22 cellular contexts compared by ENCODE assay signal in the genomic region with DNA sequence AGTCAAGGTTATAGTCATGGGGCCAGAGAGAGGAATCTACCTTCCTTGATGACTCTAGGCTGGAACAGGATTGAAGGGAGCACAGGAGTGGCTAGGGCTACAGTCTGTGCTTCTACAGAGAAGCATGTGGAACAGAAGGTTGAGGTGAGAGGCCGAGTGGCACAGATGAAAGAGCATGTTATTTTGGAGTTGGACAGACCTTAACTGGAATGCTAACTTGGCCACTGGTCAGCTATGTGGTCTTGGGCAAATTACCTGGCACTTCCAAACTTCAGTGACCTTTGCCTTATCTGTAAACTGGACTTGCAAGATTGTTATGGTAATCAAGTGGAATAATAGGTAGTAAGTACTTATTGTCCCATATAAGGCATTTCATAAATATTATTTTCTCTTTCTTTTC.
A peak's percentile ranks its signal among the peaks of the same experiment; 100 is the strongest.
DNase-seq lines count a peak whose midpoint lies in the region; ATAC-seq and TF ChIP-seq lines count a peak whose summit lies in the region.
"Had no signal": no experiment of that assay in that cellular context is flagged by ENCODE, and none has a peak within 500 bp of the region (broad histone marks: within the 10 kb centered on the region; RNA-seq: fewer than 3 reads in every experiment).

No MANE protein-coding gene starts in this region.

- H3K9me3 ChIP-seq in H9 (ENCODE audit: control insufficient read depth, low read depth, low read length) (no peaks in the 10 kb centered on the region), PC-3 (ENCODE audit: low read length) (no peaks in the 10 kb centered on the region), liver (ENCODE audit: control insufficient read depth in 4 of 4, low read length in 3 of 4) (no peaks in the 10 kb centered on the region)
- H3K9me3 ChIP-seq: A549, BE2C, HAP-1 had no signal

- H2BK5ac ChIP-seq in H9 (ENCODE audit: insufficient read length, low read length), result no peak overlapping the region

- no peak overlapping the region for H3K4me3 Mint-ChIP-seq in H9

- CTCF ChIA-PET in PC-3 (lab: Charles Lee), result no interaction called here

- H2AK5ac ChIP-seq in H9 (ENCODE audit: insufficient read length, low read length), result no peak overlapping the region

- H3K23ac ChIP-seq in H9 (ENCODE audit: insufficient read length, low read depth, low read length), result no peak overlapping the region

- no peak overlapping the region for H3T11ph ChIP-seq in H9 (ENCODE audit: low read length)

- POLR2A ChIA-PET in PC-3 (lab: Charles Lee; ENCODE audit: unreplicated experiment), result no interaction called here

- H3K4me1 ChIP-seq in H9 (ENCODE audit: insufficient read depth, low read length) (no peaks in the 10 kb centered on the region; the same call in 1 of the 2 replicates), PC-3 (ENCODE audit: insufficient read depth, low read length) (no peaks in the 10 kb centered on the region; the same call in 1 of the 2 replicates), liver (ENCODE audit: control insufficient read depth in 4 of 4, insufficient read depth in 4 of 4, low read length in 3 of 4) (peaks cover 2 to 5% (median 5%) of the 10 kb centered on the region in 4 donors)
- H3K4me1 ChIP-seq: A549, BE2C, HAP-1 had no signal

- no peaks in the 10 kb centered on the region for H3K23me2 ChIP-seq in H9 (ENCODE audit: insufficient read length, low read depth, low read length, poor library complexity, severe bottlenecking)

- H3K27me3 ChIP-seq in H9 (ENCODE audit: insufficient read depth, low read length) (no peaks in the 10 kb centered on the region), PC-3 (ENCODE audit: low read length) (no peaks in the 10 kb centered on the region), liver (ENCODE audit: control insufficient read depth in 4 of 4, insufficient read depth in 4 of 4, low read length in 3 of 4) (no peaks in the 10 kb centered on the region)
- H3K27me3 ChIP-seq: BE2C had no signal

- no peak overlapping the region for H2BK15ac ChIP-seq in H9 (ENCODE audit: low read depth, low read length)

- H3K4ac ChIP-seq in H9 (ENCODE audit: low read depth, low read length), result no peak overlapping the region

- H2AFZ ChIP-seq in H9 (ENCODE audit: low read length) (no peak overlapping the region), PC-3 (ENCODE audit: low read length) (no peak overlapping the region)
- H2AFZ ChIP-seq: GM23248 had no signal

- H4K20me1 ChIP-seq in H9 (ENCODE audit: control insufficient read depth, insufficient read depth, insufficient read length) (no peaks in the 10 kb centered on the region), PC-3 (ENCODE audit: low read length) (no peaks in the 10 kb centered on the region)

- ATAC-seq in PC-3 (no peak), sciatic nerve (peak; percentile 60), GM19463 (IDR thresholded peaks at IDR 0.05; ENCODE audit: unreplicated experiment) (no peak)
- ATAC-seq: A549 had no signal

- H3K27ac ChIP-seq in H9 (ENCODE audit: insufficient read length, low read depth, low read length), result no peak overlapping the region
- no peak overlapping the region for H3K27ac ChIP-seq in PC-3 (ENCODE audit: low read length)
- H3K27ac ChIP-seq in liver (ENCODE audit: low read depth in 1 of 2, low read length in 2 of 2), result no peak overlapping the region
- H3K27ac ChIP-seq: A549, GM23248, SK-N-MC had no signal

- H2BK120ac ChIP-seq in H9 (ENCODE audit: low read depth, low read length, poor library complexity, severe bottlenecking), result no peak overlapping the region

- H3K9me2 ChIP-seq in PC-3 (replicated peaks; ENCODE audit: low read length), result no peaks in the 10 kb centered on the region

- H3K56ac ChIP-seq in H9 (ENCODE audit: insufficient read length, low read depth, low read length), result peak overlapping the region; percentile 62

- TF ChIP-seq CTCF in H9 (conservative IDR thresholded peaks at IDR 0.05), result no peak
- TF ChIP-seq CTCF in PC-3 (conservative IDR thresholded peaks at IDR 0.05; ENCODE audit: low read depth, low read length), result no peak
- no peak for TF ChIP-seq CTCF in liver (IDR thresholded peaks at IDR 0.05; ENCODE audit: low read depth, low read length, missing input control)

- no peak overlapping the region for H3K4me3 ChIP-seq in PC-3 (ENCODE audit: low read length)
- H3K4me3 ChIP-seq in liver (ENCODE audit: low read depth in 1 of 3, low read length in 3 of 3), result no peak overlapping the region
- H3K4me3 ChIP-seq: A549, GM23248, HAP-1, SK-N-MC had no signal

- H4K5ac ChIP-seq in H9 (ENCODE audit: insufficient read length, low read depth, low read length), result no peak overlapping the region

- H3K36me3 ChIP-seq in PC-3 (ENCODE audit: low read depth, low read length) (no peaks in the 10 kb centered on the region), liver (ENCODE audit: control insufficient read depth in 4 of 4, insufficient read depth in 3 of 4, low read depth in 1 of 4, low read length in 3 of 4) (no peaks in the 10 kb centered on the region)
- H3K36me3 ChIP-seq: BE2C, HAP-1 had no signal

- no peaks in the 10 kb centered on the region for H3F3A ChIP-seq in PC-3 (ENCODE audit: low read length, unreplicated experiment)

- intact Hi-C loops in PC-3 (cut with micrococcal nuclease), result loop anchor here (1.0 kb wide), 1 partner anchor 98 kb away; no protein-coding TSS in a partner anchor
- intact Hi-C loops in sciatic nerve (cut with DNase I), result no loop called here
- intact Hi-C loops in posterior cingulate gyrus (cut with DNase I), result no loop called here

- peaks cover 2 to 7% of the 10 kb centered on the region in 2 experiments; a peak in 3 of 4 replicates for H3K4me1 Mint-ChIP-seq in H9

- no peak for DNase-seq in H9
- peak; percentile 2 for DNase-seq in PC-3
- no peak for DNase-seq in sciatic nerve (ENCODE audit: low spot score)
- no peak for DNase-seq in activated CD4-positive, alpha-beta T cell treated with anti-CD3 and anti-CD28 coated beads for 48 hours
- no peak for DNase-seq in AG08396 (ENCODE audit: low spot score)
- DNase-seq in posterior cingulate gyrus, result no peak
- DNase-seq: BE2C, EL, GF-D8, KBM-7, NCI-H1092 treated with DMSO at 0.1 percent for 48 hours, NCI-H1436 treated with DMSO at 0.1 percent for 48 hours, NCI-H1930, NCI-H2227 treated with DMSO at 0.1 percent for 48 hours, NCI-H524 treated with DMSO at 0.1 percent for 48 hours, SHP77 had no signal

- H3K36me3 Mint-ChIP-seq in H9 (ENCODE audit: insufficient read depth in 1 of 3, low read depth in 3 of 3), result peaks cover 0 to 1% (median 0%) of the 10 kb centered on the region in 3 experiments; a peak in 1 of 7 replicates

- H4K8ac ChIP-seq in H9 (replicated peaks; ENCODE audit: insufficient read length, low read depth, low read length), result no peak overlapping the region

- BruUV-seq in PC-3 (replicated peaks; lab: Mats Ljungman, UMichigan), result no TSS peak

- peak; percentile 31 to 41 for TF ChIP-seq RAD21 in liver (IDR thresholded peaks at IDR 0.05)

- H3K27ac Mint-ChIP-seq in H9, result no peak overlapping the region

- no peaks in the 10 kb centered on the region for H3K9me3 Mint-ChIP-seq in H9

- H3K18ac ChIP-seq in H9 (ENCODE audit: insufficient read length, low read depth, low read length), result no peak overlapping the region

- H3K79me2 ChIP-seq in H9 (ENCODE audit: insufficient read depth, low read length), result no peaks in the 10 kb centered on the region
- H3K79me2 ChIP-seq in PC-3 (ENCODE audit: low read length), result no peaks in the 10 kb centered on the region

- H3K14ac ChIP-seq in H9 (ENCODE audit: insufficient read depth, low read length), result no peak overlapping the region

- no peak overlapping the region for H2BK20ac ChIP-seq in H9 (ENCODE audit: low read depth, low read length, poor library complexity, severe bottlenecking)

- no CpG with 5 or more reads among the region's 1 CpG for WGBS in H9 (ENCODE audit: extremely low coverage, insufficient read length, low lambda C conversion rate)
- 28% methylated on average over 1 of the region's 1 CpG for WGBS in liver

- no peak overlapping the region for H2BK12ac ChIP-seq in H9 (ENCODE audit: insufficient read length, low read depth, low read length)

- H3K79me1 ChIP-seq in H9 (ENCODE audit: insufficient read depth, low read depth, low read length, poor library complexity, severe bottlenecking), result no peaks in the 10 kb centered on the region

- H3K9ac ChIP-seq in H9 (ENCODE audit: extremely low read depth, insufficient read length, low read length) (peak overlapping the region; percentile 13), PC-3 (ENCODE audit: low read length) (no peak overlapping the region), liver (ENCODE audit: low read depth in 1 of 2, low read length in 2 of 2) (no peak overlapping the region)
- H3K9ac ChIP-seq: GM23248 had no signal

- no peak overlapping the region for H4K91ac ChIP-seq in H9 (ENCODE audit: insufficient read length, low read depth, low read length)

- H3K27me3 Mint-ChIP-seq in H9 (ENCODE audit: low read depth), result no peaks in the 10 kb centered on the region

- H3K4me2 ChIP-seq in H9 (ENCODE audit: insufficient read depth, insufficient read length, low read length) (no peak overlapping the region), PC-3 (ENCODE audit: low read length) (no peak overlapping the region)
- H3K4me2 ChIP-seq: A549 had no signal

TF ChIP-seq in liver, 16 proteins besides CTCF, POLR2A, EP300 and RAD21 (continues in another document):
- TF ChIP-seq YY1 (IDR thresholded peaks at IDR 0.05) (no peak), HNF4G (IDR thresholded peaks at IDR 0.05) (no peak), ATF3 (IDR thresholded peaks at IDR 0.05) (no peak), NR2F2 (IDR thresholded peaks at IDR 0.05) (peak; percentile 40), RXRA (IDR thresholded peaks at IDR 0.05) (peak; percentile 82 to 85), FOXA1 (IDR thresholded peaks at IDR 0.05) (no peak), JUND (IDR thresholded peaks at IDR 0.05) (peak; percentile 26 to 69), FOXA2 (IDR thresholded peaks at IDR 0.05) (peak; percentile 40), HNF4A (conservative IDR thresholded peaks at IDR 0.05) (peak; percentile 45 to 70), GABPA (IDR thresholded peaks at IDR 0.05 in 1 of 2, conservative IDR thresholded peaks at IDR 0.05 in 1 of 2) (no peak), MAX (IDR thresholded peaks at IDR 0.05) (peak; percentile 68)
